Comparison of ENCODE assay signal across 8 cellular contexts in the genomic region with DNA sequence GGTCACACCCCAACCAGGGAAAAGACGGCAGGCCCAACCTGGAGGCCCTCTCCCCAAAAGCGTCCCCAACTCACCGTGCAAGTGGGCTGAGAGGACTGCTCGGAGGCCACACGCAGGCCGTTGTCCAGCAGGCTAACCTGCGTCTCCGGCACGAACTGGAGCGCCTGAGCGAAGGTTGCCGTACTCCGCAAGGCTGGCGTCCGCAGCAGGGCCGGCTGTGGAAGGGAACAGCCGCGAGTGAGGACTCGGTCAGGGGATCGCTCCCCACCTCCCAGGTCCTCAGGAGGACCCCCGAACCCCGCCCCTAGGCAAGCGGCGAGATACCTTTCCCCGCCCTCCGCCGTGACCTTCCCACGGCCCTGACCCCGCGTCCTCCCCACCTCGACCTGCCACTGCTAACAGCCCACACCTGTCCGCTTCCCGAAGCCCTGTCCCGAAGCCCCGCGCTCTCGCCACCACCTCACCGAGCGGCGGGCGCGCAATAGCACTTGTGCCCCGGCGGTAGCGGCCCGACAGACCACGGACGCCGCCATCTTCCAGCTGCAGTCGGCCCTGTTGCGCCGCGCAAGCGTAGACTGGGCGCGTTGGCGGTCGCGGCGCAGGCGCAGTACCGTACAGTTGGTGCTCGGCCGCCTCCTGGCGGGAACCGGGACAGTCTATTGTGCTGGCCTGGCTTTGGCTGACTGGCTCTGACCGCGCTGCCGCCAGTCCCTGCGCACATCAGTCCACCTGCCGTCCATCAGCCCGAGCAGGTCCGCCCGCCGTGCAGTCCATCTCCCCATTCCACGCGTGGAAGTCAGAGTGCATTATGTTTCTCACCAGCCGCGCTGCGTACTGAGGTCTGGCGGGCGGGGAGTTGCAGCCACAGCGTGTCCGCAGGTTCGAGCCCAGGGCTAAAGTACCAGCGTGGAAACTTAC. TPM values are rescaled to one million over a fixed set of nuclear protein-coding genes. Genes with fewer than 3 reads are reported as not detected.
DNase-seq lines count a peak whose midpoint lies in the region; ATAC-seq and TF ChIP-seq lines count a peak whose summit lies in the region.

A gene (minus strand): TSS at position 559 of the 918 bp plus-strand sequence. CDS start 26 bp downstream, at position 533.

- intact Hi-C loops in Right ventricle myocardium superior (cut with DNase I), result loop anchor here (5.0 kb wide), 1 partner anchor 47 kb away; a partner anchor contains a TSS

- TF ChIP-seq POLR2A in tibial nerve (IDR thresholded peaks at IDR 0.05), result peak; percentile 51 to 81

- DNase-seq in NCI-H1105 treated with DMSO at 0.1 percent for 48 hours (lab: John Stamatoyannopoulos, UW) (peak; percentile 84), SW 1271 (lab: John Stamatoyannopoulos, UW) (peak; percentile 24 to 84), Right ventricle myocardium superior (peak; percentile 96), tibial nerve (ENCODE audit: low spot score in 2 of 2) (peak; percentile 80 to 83)
- DNase-seq in activated naive CD8-positive, alpha-beta T cell treated with anti-CD3 and anti-CD28 coated beads, Interleukin-2, amount 50 U/mL, for 24 hours, result peak; percentile 92

- peak within 1 kb of the TSS; percentile 92 for H3K4me2 ChIP-seq in parathyroid adenoma (ENCODE audit: low read length)

- peaks cover 20% of the 10 kb centered on the region for H3K36me3 Mint-ChIP-seq in activated naive CD8-positive, alpha-beta T cell treated with anti-CD3 and anti-CD28 coated beads, Interleukin-2, amount 50 U/mL, for 24 hours (ENCODE audit: low read depth)

- peak within 1 kb of the TSS; percentile 99 for H2AFZ ChIP-seq in parathyroid adenoma

- peaks cover 8% of the 10 kb centered on the region for H3K79me2 ChIP-seq in parathyroid adenoma

- peak within 1 kb of the TSS; percentile 97 for H3K4me3 Mint-ChIP-seq in activated naive CD8-positive, alpha-beta T cell treated with anti-CD3 and anti-CD28 coated beads, Interleukin-2, amount 50 U/mL, for 24 hours

- H3K27ac ChIP-seq in parathyroid adenoma, result peak within 1 kb of the TSS; percentile 82
- peak within 1 kb of the TSS; percentile 72 to 92 (median 88) for H3K27ac ChIP-seq in tibial nerve

- peak; percentile 81 for TF ChIP-seq CTCF in GM12873 (IDR thresholded peaks at IDR 0.05; ENCODE audit: insufficient read depth, low read depth, low read length, missing control alignments)
- peak; percentile 83 for TF ChIP-seq CTCF in parathyroid adenoma (IDR thresholded peaks at IDR 0.05)
- TF ChIP-seq CTCF in tibial nerve (IDR thresholded peaks at IDR 0.05), result peak; percentile 68 to 98 (median 86)

- peaks cover 6% of the 10 kb centered on the region for H3K4me1 ChIP-seq in parathyroid adenoma
- peaks cover 0 to 22% (median 8%) of the 10 kb centered on the region in 4 donors for H3K4me1 ChIP-seq in tibial nerve

- H3K27ac Mint-ChIP-seq in activated naive CD8-positive, alpha-beta T cell treated with anti-CD3 and anti-CD28 coated beads, Interleukin-2, amount 50 U/mL, for 24 hours, result peak within 1 kb of the TSS; percentile 97

- peak; percentile 70 to 96 for TF ChIP-seq EP300 in tibial nerve (IDR thresholded peaks at IDR 0.05)

- H3K4me3 ChIP-seq in parathyroid adenoma (ENCODE audit: low read depth, low read length) (peak within 1 kb of the TSS; percentile 97), tibial nerve (peak within 1 kb of the TSS; percentile 81 to 87 (median 84))

- 2 to 4% methylated on average over 47 to 58 of the region's 86 CpGs for WGBS in tibial nerve, 2 donors

- H3K9me3 ChIP-seq in parathyroid adenoma (ENCODE audit: control insufficient read depth, low read length) (no peaks in the 10 kb centered on the region), tibial nerve (no peaks in the 10 kb centered on the region)

- peak within 1 kb of the TSS; percentile 68 for H3K9ac ChIP-seq in parathyroid adenoma

- no peaks in the 10 kb centered on the region for H3K9me3 Mint-ChIP-seq in activated naive CD8-positive, alpha-beta T cell treated with anti-CD3 and anti-CD28 coated beads, Interleukin-2, amount 50 U/mL, for 24 hours

- ATAC-seq in HG02678 (IDR thresholded peaks at IDR 0.05; ENCODE audit: unreplicated experiment) (peak; percentile 95), Right ventricle myocardium superior (ENCODE audit: poor library complexity) (peak; percentile 99)
- peak; percentile 95 for ATAC-seq in activated naive CD8-positive, alpha-beta T cell treated with anti-CD3 and anti-CD28 coated beads, Interleukin-2, amount 50 U/mL, for 24 hours

- H3K4me1 Mint-ChIP-seq in activated naive CD8-positive, alpha-beta T cell treated with anti-CD3 and anti-CD28 coated beads, Interleukin-2, amount 50 U/mL, for 24 hours, result peaks cover 27% of the 10 kb centered on the region

- H3K36me3 ChIP-seq in parathyroid adenoma (ENCODE audit: control insufficient read depth, insufficient read depth, low read length), result no peaks in the 10 kb centered on the region
- peaks cover 0 to 27% (median 12%) of the 10 kb centered on the region in 3 donors for H3K36me3 ChIP-seq in tibial nerve

- H3K27me3 ChIP-seq in parathyroid adenoma (ENCODE audit: control insufficient read depth, insufficient read depth, low read length) (no peaks in the 10 kb centered on the region), tibial nerve (no peaks in the 10 kb centered on the region)

- no peaks in the 10 kb centered on the region for H3K27me3 Mint-ChIP-seq in activated naive CD8-positive, alpha-beta T cell treated with anti-CD3 and anti-CD28 coated beads, Interleukin-2, amount 50 U/mL, for 24 hours

RNA-seq across cellular contexts. Expression of the gene that starts here (rescaled TPM):
- total RNA-seq in Right ventricle myocardium superior (1,265 TPM), tibial nerve (100 to 1,000 TPM; 143 to 196 (median 186) TPM)

Comparison
In these comparisons a context has a peak if more than half of its experiments do, and no peak if none do; other contexts are left out.
1. Peak in every context shown above with its lines: DNase-seq, ATAC-seq, H3K4me3 ChIP-seq and H3K27ac ChIP-seq.